In the genomic region with DNA sequence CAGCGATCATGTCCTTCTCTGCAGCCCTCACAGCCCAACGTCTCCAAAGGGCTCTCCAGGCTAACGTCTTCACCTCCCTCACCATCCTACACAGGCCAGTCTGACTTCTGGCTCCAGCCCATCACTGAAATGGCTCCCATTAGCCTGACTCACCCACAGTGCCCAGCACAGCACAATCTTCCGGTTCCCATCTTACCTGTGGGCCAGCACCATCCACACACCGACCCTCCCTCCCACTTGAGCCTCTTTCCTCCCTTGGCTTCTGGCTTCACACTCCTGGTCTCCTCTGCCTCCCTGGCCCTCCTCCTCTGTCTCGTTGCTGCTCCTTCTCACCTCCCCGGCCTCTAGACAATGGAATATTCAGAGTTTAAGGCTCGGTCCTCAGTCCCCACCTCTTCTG, we compare ENCODE assay signal across 26 cellular contexts. TPM values are rescaled to one million over a fixed set of nuclear protein-coding genes. Genes with fewer than 3 reads are reported as not detected.
"Had no signal": no experiment of that assay in that cellular context is flagged by ENCODE, and none has a peak within 500 bp of the region (broad histone marks: within the 10 kb centered on the region; RNA-seq: fewer than 3 reads in every experiment).

No MANE protein-coding gene starts in this region.

- H3K4me3 Mint-ChIP-seq: dendritic cell treated with granulocyte-macrophage colony-stimulating factor and Interleukin-4, amounts not matched to agents 40 ng/mL and 50 ng/mL, for 4 days; memory B cell; naive thymus-derived CD4-positive, alpha-beta T cell had no signal

- FAIRE-seq: islet of Langerhans, keratinocyte had no signal

- DNase-seq: colonic mucosa; cortex of kidney; effector CD8-positive, alpha-beta T cell; erythroblast; esophagus squamous epithelium; foreskin fibroblast; foreskin melanocyte; gastrocnemius medialis; glutamatergic neuron; head of caudate nucleus; heart right ventricle; hippocampal formation; left cardiac atrium; left lung; left ventricle myocardium superior; mammary epithelial cell; midbrain; naive thymus-derived CD4-positive, alpha-beta T cell had no signal

- H3K9me3 ChIP-seq: colonic mucosa, esophagus squamous epithelium, gastrocnemius medialis, heart right ventricle, left lung had no signal

- H3K4me3 ChIP-seq: colonic mucosa, esophagus squamous epithelium, gastrocnemius medialis, heart right ventricle, left lung, lung had no signal

- H3K36me3 ChIP-seq: colonic mucosa, esophagus squamous epithelium, gastrocnemius medialis, heart right ventricle, left lung had no signal

- H3K27me3 ChIP-seq: colonic mucosa, gastrocnemius medialis, heart right ventricle had no signal

- H3K36me3 Mint-ChIP-seq: memory B cell; naive thymus-derived CD4-positive, alpha-beta T cell had no signal

- H3K4me1 ChIP-seq: colonic mucosa had no signal

- H3K27ac Mint-ChIP-seq: dendritic cell treated with granulocyte-macrophage colony-stimulating factor and Interleukin-4, amounts not matched to agents 40 ng/mL and 50 ng/mL, for 4 days; memory B cell; naive thymus-derived CD4-positive, alpha-beta T cell had no signal

- H3K9me3 Mint-ChIP-seq: dendritic cell treated with granulocyte-macrophage colony-stimulating factor and Interleukin-4, amounts not matched to agents 40 ng/mL and 50 ng/mL, for 4 days; memory B cell had no signal

- H3K27ac ChIP-seq: colonic mucosa, epithelial cell of prostate, esophagus squamous epithelium, heart right ventricle, left lung had no signal

- ATAC-seq: esophagus mucosa; gastrocnemius medialis; heart right ventricle; left cardiac atrium; left lung; left ventricle myocardium superior; naive thymus-derived CD4-positive, alpha-beta T cell had no signal

RNA-seq across cellular contexts. Expression of a gene that starts 51.2 kb away (rescaled TPM):
- total RNA-seq: chondrocyte had no signal
- polyA plus RNA-seq: naive thymus-derived CD4-positive, alpha-beta T cell had no signal
